In genomic region chr2:25252291-25253152, GRCh38 we compare ENCODE assay signal across 9 cellular contexts.
DNase-seq lines count a peak whose midpoint lies in the region; ATAC-seq, FAIRE-seq and TF ChIP-seq lines count a peak whose summit lies in the region.
"Had no signal": no experiment of that assay in that cellular context is flagged by ENCODE, and none has a peak within 500 bp of the region (broad histone marks: within the 10 kb centered on the region; RNA-seq: fewer than 3 reads in every experiment).

No MANE protein-coding gene starts in this region.

- peak; percentile 79 for DNase-seq in GM12892 (ENCODE audit: insufficient read length)
- DNase-seq in K562 (ENCODE audit: extremely low read depth in 1 of 4, low spot score in 3 of 4), result peak; percentile 77 to 97 (median 94)
- peak; percentile 96 for DNase-seq in iPS-NIHi7 (ENCODE audit: extremely low spot score)
- peak; percentile 65 for DNase-seq in stimulated activated CD4-positive, alpha-beta T cell treated with anti-CD3 and anti-CD28 coated beads, Interleukin-12 subunit alpha, Interleukin-12 subunit beta, amount 100 ng/mL, for 4 hours
- no peak for DNase-seq in A172 (ENCODE audit: low spot score)
- no peak for DNase-seq in NCI-H446 treated with DMSO at 0.1 percent for 48 hours (lab: John Stamatoyannopoulos, UW)

- POLR2A ChIA-PET in K562 (lab: Yijun Ruan, JAX), result interaction anchor here (0.6 to 1.8 kb wide), 2 partner anchors 9 to 68 kb away, joined by 3 to 11 read pairs; no protein-coding TSS in a partner anchor

- peak; percentile 67 for ATAC-seq in SK-N-SH treated with all-trans-retinoic acid at 6 μM for 48 hours
- ATAC-seq in K562, result peak; percentile 79

- in situ Hi-C loops in K562 (cut with MboI), result no loop called here

- no peaks in the 10 kb centered on the region for H4K20me1 ChIP-seq in K562 (replicated peaks; ENCODE audit: control insufficient read depth, insufficient read depth, low read length)

- TF ChIP-seq CTCF in K562 (IDR thresholded peaks at IDR 0.05 in 2 of 3, conservative IDR thresholded peaks at IDR 0.05 in 1 of 3; ENCODE audit: insufficient read depth in 2 of 3, low read depth in 1 of 3, low read length in 3 of 3), result no peak

- H3K9ac ChIP-seq in K562 (ENCODE audit: insufficient read depth in 1 of 2, low read depth in 2 of 2, low read length in 2 of 2), result peak overlapping the region; percentile 53 to 87; a peak in 3 of 4 replicates

- TF ChIP-seq POLR2A in GM12892 (IDR thresholded peaks at IDR 0.05; ENCODE audit: low read depth, low read length), result no peak
- TF ChIP-seq POLR2A in K562 (conservative IDR thresholded peaks at IDR 0.05), result no peak

- peak overlapping the region; percentile 93 for H2AFZ ChIP-seq in K562 (ENCODE audit: low read depth, low read length)

- FAIRE-seq in GM12892 (lab: Jason Lieb, UNC) (no peak), K562 (lab: Jason Lieb, UNC) (no peak)
- FAIRE-seq: endometrium had no signal

- TF ChIP-seq RAD21 in Ishikawa (IDR thresholded peaks at IDR 0.05; ENCODE audit: low read depth) (no peak), K562 (CRISPR knock-in tag; conservative IDR thresholded peaks at IDR 0.05 in 1 of 2, IDR thresholded peaks at IDR 0.05 in 1 of 2) (no peak)

- intact Hi-C loops in K562 (cut with micrococcal nuclease), result no loop called here

- no TSS peak for BruUV-seq in K562 (replicated peaks; lab: Mats Ljungman, UMichigan)

- TF ChIP-seq EP300 in Ishikawa (IDR thresholded peaks at IDR 0.05; ENCODE audit: borderline replicate concordance), result no peak
- TF ChIP-seq EP300 in K562 (IDR thresholded peaks at IDR 0.05; ENCODE audit: low read length), result no peak

- CTCF ChIA-PET in K562 (lab: Yijun Ruan, JAX; ENCODE audit: low intra/inter-chr PET ratio), result no interaction called here

- H3K4me2 ChIP-seq in K562 (ENCODE audit: insufficient read depth, low read length), result peak overlapping the region; percentile 80; the same call in 1 of the 2 replicates

- no peaks in the 10 kb centered on the region; a peak in 1 of 5 replicates for H3K27me3 ChIP-seq in K562 (ENCODE audit: control insufficient read depth in 2 of 2, insufficient read depth in 2 of 2, low read length in 2 of 2)

- H3K4me3 ChIP-seq in K562, result peak overlapping the region; percentile 45

- no peaks in the 10 kb centered on the region for H3K9me1 ChIP-seq in K562 (ENCODE audit: control insufficient read depth, insufficient read depth, low read length)

- peaks cover 3% of the 10 kb centered on the region; the same call in 1 of the 3 replicates for H3K36me3 ChIP-seq in K562 (ENCODE audit: control insufficient read depth, insufficient read depth, low read length)

- peak overlapping the region; percentile 70; the same call in 1 of the 3 replicates for H3K27ac ChIP-seq in K562 (ENCODE audit: extremely low read depth, low read depth, low read length)

- peaks cover 4% of the 10 kb centered on the region; the same call in 2 of the 3 replicates for H3K79me2 ChIP-seq in K562 (ENCODE audit: control insufficient read depth, insufficient read depth, low read length)

- H3K4me1 ChIP-seq in K562 (replicated peaks in 1 of 2; ENCODE audit: control insufficient read depth in 2 of 2, insufficient read depth in 2 of 2, low read length in 2 of 2), result peaks cover 31 to 40% of the 10 kb centered on the region in 2 experiments

- H3K9me3 ChIP-seq in K562 (replicated peaks; ENCODE audit: control insufficient read depth, insufficient read depth, low read depth, low read length), result no peaks in the 10 kb centered on the region

- 69% methylated on average over 12 of the region's 62 CpGs for WGBS in K562 (ENCODE audit: insufficient coverage, low coverage, missing lambda C conversion rate)

TF ChIP-seq in Ishikawa, 13 proteins besides CTCF, POLR2A, EP300 and RAD21 (continues in another document):
- TF ChIP-seq EGR1 (IDR thresholded peaks at IDR 0.05) (no peak), MAX (IDR thresholded peaks at IDR 0.05) (no peak), FOXM1 (IDR thresholded peaks at IDR 0.05; ENCODE audit: borderline replicate concordance, low read depth) (no peak)

TF ChIP-seq in SK-N-SH treated with all-trans-retinoic acid at 6 μM for 48 hours, 23 proteins besides CTCF, POLR2A, EP300 and RAD21 (continues in another document):
- TF ChIP-seq ZNF565 (CRISPR knock-in tag; conservative IDR thresholded peaks at IDR 0.05; ENCODE audit: low read depth), result no peak
- no peak for TF ChIP-seq CSRNP3 (CRISPR knock-in tag; IDR thresholded peaks at IDR 0.05)
- TF ChIP-seq OSR1 (CRISPR knock-in tag; IDR thresholded peaks at IDR 0.05), result no peak
- no peak for TF ChIP-seq TCF4 (CRISPR knock-in tag; IDR thresholded peaks at IDR 0.05; ENCODE audit: borderline replicate concordance)
- TF ChIP-seq POU6F1 (CRISPR knock-in tag; IDR thresholded peaks at IDR 0.05; ENCODE audit: borderline replicate concordance, low read depth), result no peak
- no peak for TF ChIP-seq RARB (CRISPR knock-in tag; IDR thresholded peaks at IDR 0.05)
- no peak for TF ChIP-seq ZFP3 (CRISPR knock-in tag; IDR thresholded peaks at IDR 0.05)
- no peak for TF ChIP-seq ZNF8 (CRISPR knock-in tag; IDR thresholded peaks at IDR 0.05)
- TF ChIP-seq ESRRG (CRISPR knock-in tag; IDR thresholded peaks at IDR 0.05), result no peak

TF ChIP-seq in K562, 482 proteins besides CTCF, POLR2A, EP300 and RAD21 (continues in another document):
- TF ChIP-seq ZNF280A (IDR thresholded peaks at IDR 0.05; ENCODE audit: low read depth, partially characterized antibody), result no peak
- TF ChIP-seq IRF9 (tag; IDR thresholded peaks at IDR 0.05), result no peak
- TF ChIP-seq MYBL2 (IDR thresholded peaks at IDR 0.05; ENCODE audit: low read depth), result no peak
- TF ChIP-seq MYBL2 (CRISPR knock-in tag; IDR thresholded peaks at IDR 0.05; ENCODE audit: borderline replicate concordance), result no peak
- TF ChIP-seq USF1 (CRISPR knock-in tag; IDR thresholded peaks at IDR 0.05), result peak; percentile 44; the same call in 1 of the 2 replicates
- TF ChIP-seq MAZ (CRISPR knock-in tag; conservative IDR thresholded peaks at IDR 0.05 in 1 of 2, IDR thresholded peaks at IDR 0.05 in 1 of 2), result peak in 1 of 2 experiments; percentile 47; a peak in 1 of 4 replicates
- peak; percentile 32 for TF ChIP-seq CCNT2 (IDR thresholded peaks at IDR 0.05; ENCODE audit: borderline replicate concordance, extremely low read depth, insufficient read length, low read depth, low read length)

Comparison
In these comparisons a context has a peak if more than half of its experiments do, and no peak if none do; other contexts are left out.
1. DNase-seq: peak in GM12892 (single experiment), K562 (4 of 4), iPS-NIHi7 (single experiment) and stimulated activated CD4-positive, alpha-beta T cell treated with anti-CD3 and anti-CD28 coated beads, Interleukin-12 subunit alpha, Interleukin-12 subunit beta, amount 100 ng/mL, for 4 hours (single experiment); none in A172 (single experiment) and NCI-H446 treated with DMSO at 0.1 percent for 48 hours (single experiment).